ENCODE assay signal across 21 cellular contexts in the genomic region with DNA sequence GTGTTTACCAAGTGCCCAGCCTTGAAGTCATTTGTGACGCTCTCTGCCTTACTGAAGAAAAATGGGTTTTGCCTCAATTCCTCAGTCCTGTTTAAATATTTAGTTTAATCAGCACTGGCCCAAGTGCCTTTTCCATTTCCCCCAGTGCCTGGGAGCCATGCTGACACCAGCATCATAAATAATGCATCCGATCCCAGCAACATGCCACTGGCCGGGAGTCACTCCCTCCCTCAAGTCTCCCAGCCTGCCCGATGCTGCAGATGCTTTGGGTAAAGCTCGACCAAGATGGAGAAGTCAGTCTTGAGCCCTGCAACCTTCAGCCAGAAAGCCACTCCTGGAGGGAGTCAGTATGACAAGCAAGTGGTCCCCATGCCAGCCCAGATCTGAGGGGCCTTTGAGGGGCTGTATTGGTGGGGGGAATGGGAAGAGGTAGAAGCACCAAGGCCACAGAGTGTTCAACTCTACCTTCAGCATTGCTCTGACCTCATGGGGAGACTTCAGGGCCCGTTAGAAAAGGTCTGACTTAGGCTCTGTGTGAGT. TPM values are rescaled to one million over a fixed set of nuclear protein-coding genes. Genes with fewer than 3 reads are reported as not detected.
DNase-seq lines count a peak whose midpoint lies in the region; ATAC-seq, FAIRE-seq and TF ChIP-seq lines count a peak whose summit lies in the region.
"Had no signal": no experiment of that assay in that cellular context is flagged by ENCODE, and none has a peak within 500 bp of the region (broad histone marks: within the 10 kb centered on the region; RNA-seq: fewer than 3 reads in every experiment).

No MANE protein-coding gene starts in this region.

- peaks cover 21% of the 10 kb centered on the region for H3K27me3 Mint-ChIP-seq in GM23338 (ENCODE audit: insufficient read depth, low read depth, poor library complexity)
- no peaks in the 10 kb centered on the region for H3K27me3 Mint-ChIP-seq in mesothelial cell of epicardium (ENCODE audit: low read depth)

- POLR2A ChIA-PET in OCI-LY7 (lab: Charles Lee) (interaction anchor here (3.4 to 5.3 kb wide), 2 partner anchors 10 kb away, joined by 21 to 81 read pairs; no protein-coding TSS in a partner anchor), HepG2 (lab: Yijun Ruan, JAX) (no interaction called here)

- H3K9ac ChIP-seq in HepG2 (ENCODE audit: insufficient read depth, low read depth, low read length) = no peak overlapping the region
- H3K9ac ChIP-seq: BLaER1 treated with 17β-estradiol and CSF1 and Interleukin-3, amounts not matched to agents 10 nM and 100 nM had no signal

- TF ChIP-seq RAD21 in HepG2 (CRISPR knock-in tag; IDR thresholded peaks at IDR 0.05) = no peak

- TF ChIP-seq EP300 in HepG2 (IDR thresholded peaks at IDR 0.05; ENCODE audit: low read depth in 2 of 2, low read length in 2 of 2) = no peak
- TF ChIP-seq EP300 in HepG2 (CRISPR knock-in tag; IDR thresholded peaks at IDR 0.05; ENCODE audit: borderline replicate concordance) = no peak
- TF ChIP-seq EP300 in suprapubic skin (IDR thresholded peaks at IDR 0.05) = no peak

- H3K4me3 ChIP-seq in GM23338 (no peak overlapping the region), OCI-LY7 (ENCODE audit: low read depth, low read length, poor library complexity, severe bottlenecking) (no peak overlapping the region), HepG2 (replicated peaks in 1 of 3; ENCODE audit: insufficient read depth in 1 of 3, low read depth in 2 of 3, low read length in 3 of 3) (no peak overlapping the region), suprapubic skin (no peak overlapping the region)
- H3K4me3 ChIP-seq: BLaER1 treated with 17β-estradiol and CSF1 and Interleukin-3, amounts not matched to agents 10 nM and 100 nM; PC-9 had no signal

- H2AFZ ChIP-seq in GM23338 (peak overlapping the region; percentile 59; the same call in 1 of the 2 replicates), OCI-LY7 (ENCODE audit: low read length) (peak overlapping the region; percentile 23; the same call in 1 of the 2 replicates), HepG2 (ENCODE audit: low read length) (no peak overlapping the region)
- H2AFZ ChIP-seq: PC-9 had no signal

- H3K27ac Mint-ChIP-seq in GM23338 (peak overlapping the region; percentile 33; the same call in 1 of the 2 replicates), mesothelial cell of epicardium (peak overlapping the region; percentile 23)

- H3K4me1 ChIP-seq in GM23338 (ENCODE audit: insufficient read depth) = peaks cover 47% of the 10 kb centered on the region
- peaks cover 70% of the 10 kb centered on the region for H3K4me1 ChIP-seq in OCI-LY7 (ENCODE audit: insufficient read depth, low read length, poor library complexity, severe bottlenecking)
- peaks cover 20% of the 10 kb centered on the region for H3K4me1 ChIP-seq in HepG2 (ENCODE audit: insufficient read depth, low read length)
- no peaks in the 10 kb centered on the region for H3K4me1 ChIP-seq in suprapubic skin
- H3K4me1 ChIP-seq: BLaER1 treated with 17β-estradiol and CSF1 and Interleukin-3, amounts not matched to agents 10 nM and 100 nM had no signal

- H3K9me3 ChIP-seq in OCI-LY7 (ENCODE audit: low read length) (no peaks in the 10 kb centered on the region), HepG2 (ENCODE audit: low read length) (no peaks in the 10 kb centered on the region), suprapubic skin (no peaks in the 10 kb centered on the region)
- H3K9me3 ChIP-seq: BLaER1 treated with 17β-estradiol and CSF1 and Interleukin-3, amounts not matched to agents 10 nM and 100 nM had no signal

- H4K20me1 ChIP-seq in GM23338 (replicated peaks; ENCODE audit: insufficient read depth) = no peaks in the 10 kb centered on the region
- no peaks in the 10 kb centered on the region for H4K20me1 ChIP-seq in OCI-LY7 (ENCODE audit: insufficient read depth, low read length)
- no peaks in the 10 kb centered on the region for H4K20me1 ChIP-seq in HepG2 (ENCODE audit: insufficient read depth, low read length)
- H4K20me1 ChIP-seq: BLaER1 treated with 17β-estradiol and CSF1 and Interleukin-3, amounts not matched to agents 10 nM and 100 nM had no signal

- no peaks in the 10 kb centered on the region for H3K9me3 Mint-ChIP-seq in GM23338
- no peaks in the 10 kb centered on the region for H3K9me3 Mint-ChIP-seq in mesothelial cell of epicardium
- H3K9me3 Mint-ChIP-seq: CD8-positive, alpha-beta memory T cell had no signal

- TF ChIP-seq POLR2A in HepG2 (IDR thresholded peaks at IDR 0.05; ENCODE audit: insufficient read depth in 1 of 2, low read depth in 2 of 2, low read length in 2 of 2) (no peak), suprapubic skin (IDR thresholded peaks at IDR 0.05) (no peak)

- H3K4me3 Mint-ChIP-seq in GM23338 (no peak overlapping the region), mesothelial cell of epicardium (no peak overlapping the region)
- H3K4me3 Mint-ChIP-seq: CD8-positive, alpha-beta memory T cell had no signal

- H3K27ac ChIP-seq in GM23338 (ENCODE audit: low read depth) (no peak overlapping the region), OCI-LY7 (ENCODE audit: low read depth, low read length, poor library complexity, severe bottlenecking) (peak overlapping the region; percentile 19), HepG2 (ENCODE audit: extremely low read length, insufficient read depth, low read length) (no peak overlapping the region), suprapubic skin (no peak overlapping the region)
- H3K27ac ChIP-seq: BLaER1 treated with 17β-estradiol and CSF1 and Interleukin-3, amounts not matched to agents 10 nM and 100 nM; PC-9 had no signal

- H3K27me3 ChIP-seq in GM23338 (ENCODE audit: insufficient read depth) = no peaks in the 10 kb centered on the region
- H3K27me3 ChIP-seq in HepG2 (ENCODE audit: control insufficient read depth in 1 of 2, insufficient read depth in 2 of 2, low read length in 2 of 2) = no peaks in the 10 kb centered on the region
- no peaks in the 10 kb centered on the region for H3K27me3 ChIP-seq in suprapubic skin
- H3K27me3 ChIP-seq: BLaER1 treated with 17β-estradiol and CSF1 and Interleukin-3, amounts not matched to agents 10 nM and 100 nM had no signal

- H3K9me2 ChIP-seq in GM23338 (ENCODE audit: insufficient read depth) = no peaks in the 10 kb centered on the region
- H3K9me2 ChIP-seq in OCI-LY7 (ENCODE audit: insufficient read depth, low read length) = no peaks in the 10 kb centered on the region

- H3K36me3 Mint-ChIP-seq in GM23338 (ENCODE audit: low read depth) (no peaks in the 10 kb centered on the region), mesothelial cell of epicardium (no peaks in the 10 kb centered on the region)

- no peaks in the 10 kb centered on the region for H3K79me2 ChIP-seq in GM23338 (replicated peaks; ENCODE audit: insufficient read depth)
- no peaks in the 10 kb centered on the region for H3K79me2 ChIP-seq in OCI-LY7 (ENCODE audit: insufficient read depth, low read depth, low read length)
- H3K79me2 ChIP-seq in HepG2 (ENCODE audit: insufficient read depth, low read length) = no peaks in the 10 kb centered on the region

- 0 out of 2 replicates have a peak overlapping the region, but pooled peaks have one; percentile 25 for H3K4me2 ChIP-seq in GM23338
- no peak overlapping the region for H3K4me2 ChIP-seq in OCI-LY7 (ENCODE audit: low read length)
- H3K4me2 ChIP-seq in HepG2 (ENCODE audit: low read depth, low read length) = no peak overlapping the region
- H3K4me2 ChIP-seq: BLaER1 treated with 17β-estradiol and CSF1 and Interleukin-3, amounts not matched to agents 10 nM and 100 nM; PC-9 had no signal

- ATAC-seq in GM23338 = no peak
- no peak for ATAC-seq in GM21723 (IDR thresholded peaks at IDR 0.05; ENCODE audit: unreplicated experiment)
- ATAC-seq in HepG2 = no peak
- ATAC-seq in sciatic nerve = no peak

- in situ Hi-C loops in HepG2 (cut with HindIII; ENCODE audit: extremely low pct_ligation_motif_present, low pct_unique_long_range_greater_than_20kb) = no loop called here

- DNase-seq in GM23338 (ENCODE audit: low spot score) (peak; percentile 18), OCI-LY7 (ENCODE audit: low spot score) (no peak), mesothelial cell of epicardium (ENCODE audit: low spot score in 2 of 2, unreplicated experiment in 2 of 2) (no peak), retina (peak; percentile 47), HepG2 (ENCODE audit: low spot score) (no peak), sciatic nerve (ENCODE audit: low spot score) (no peak), suprapubic skin (ENCODE audit: low spot score in 2 of 2) (no peak)
- DNase-seq: CD8-positive, alpha-beta memory T cell; DMS79; KBM-7; NCI-H1417 treated with DMSO at 0.1 percent for 48 hours; NCI-H1930; NCI-H446; NCI-H69; NK-92 treated with Interleukin-12 subunit alpha and Interleukin-12 subunit beta, amount 100 ng/mL, for 24 hours; PC-9 had no signal

- H3K36me3 ChIP-seq in GM23338 (ENCODE audit: insufficient read depth) = no peaks in the 10 kb centered on the region
- no peaks in the 10 kb centered on the region for H3K36me3 ChIP-seq in OCI-LY7 (ENCODE audit: insufficient read depth, low read length)
- H3K36me3 ChIP-seq in HepG2 (replicated peaks in 1 of 2; ENCODE audit: control insufficient read depth in 1 of 2, insufficient read depth in 2 of 2, low read length in 2 of 2) = no peaks in the 10 kb centered on the region
- H3K36me3 ChIP-seq in suprapubic skin = no peaks in the 10 kb centered on the region
- H3K36me3 ChIP-seq: BLaER1 treated with 17β-estradiol and CSF1 and Interleukin-3, amounts not matched to agents 10 nM and 100 nM had no signal

- TF ChIP-seq CTCF in GM23338 (conservative IDR thresholded peaks at IDR 0.05; ENCODE audit: low read depth in 2 of 2) = no peak
- TF ChIP-seq CTCF in OCI-LY7 (conservative IDR thresholded peaks at IDR 0.05; ENCODE audit: low read length) = no peak
- no peak for TF ChIP-seq CTCF in mesothelial cell of epicardium (IDR thresholded peaks at IDR 0.05; ENCODE audit: unreplicated experiment)
- TF ChIP-seq CTCF in HepG2 (CRISPR knock-in tag; IDR thresholded peaks at IDR 0.05) = no peak
- no peak for TF ChIP-seq CTCF in suprapubic skin (IDR thresholded peaks at IDR 0.05)

- H3K4me1 Mint-ChIP-seq in GM23338 (peaks cover 32% of the 10 kb centered on the region), mesothelial cell of epicardium (peaks cover 14% of the 10 kb centered on the region)
- H3K4me1 Mint-ChIP-seq: CD8-positive, alpha-beta memory T cell had no signal

- peaks cover 14% of the 10 kb centered on the region for H3F3A ChIP-seq in GM23338 (replicated peaks; ENCODE audit: low read depth)

- 83% methylated on average over 6 of the region's 6 CpGs for WGBS in HepG2 (ENCODE audit: low lambda C conversion rate)
- WGBS in suprapubic skin = 79% methylated on average over 5 of the region's 6 CpGs

- intact Hi-C loops in OCI-LY7 (cut with micrococcal nuclease; ENCODE audit: unreplicated experiment) (no loop called here), HepG2 (cut with micrococcal nuclease; ENCODE audit: unreplicated experiment) (no loop called here), sciatic nerve (cut with DNase I) (no loop called here)

- CTCF ChIA-PET in OCI-LY7 (lab: Charles Lee; ENCODE audit: unreplicated experiment) (no interaction called here), HepG2 (lab: Yijun Ruan, JAX; ENCODE audit: low intra/inter-chr PET ratio, low total read pairs) (no interaction called here)

- no peak for FAIRE-seq in HepG2 (lab: Jason Lieb, UNC)
- FAIRE-seq: A204.1, D721Med, H54 had no signal

- no TSS peak for BruUV-seq in OCI-LY7 (replicated peaks; lab: Mats Ljungman, UMichigan)
- BruUV-seq in HepG2 (replicated peaks; lab: Mats Ljungman, UMichigan) = no TSS peak

RNA-seq across cellular contexts. Expression of gene MTA3, which starts 12.0 kb away (rescaled TPM):
- total RNA-seq in GM23338 (2014; rRNA removed; shearing (Covaris generic)) = 145 and 162 TPM in 2 replicates
- polyA plus RNA-seq in GM23338 (2016; fragmentation: Nextera tagmentation; extraction: Ambion mirVana) = 202 and 208 TPM in 2 replicates
- 66.7 and 72.7 TPM in 2 replicates for total RNA-seq in OCI-LY7 (2014; rRNA removed; shearing (Covaris generic))
- 183 and 205 TPM in 2 replicates for total RNA-seq in OCI-LY7 (2022)
- total RNA-seq in mesothelial cell of epicardium = 97.1 to 107 TPM (median 106 TPM) in 3 replicates
- 48.8 and 57.6 TPM in 2 replicates for total RNA-seq in HepG2 (2016; rRNA removed; fragmentation: Illumina TruSeq; extraction: Trizol)
- 39.9 and 45.9 TPM in 2 replicates for total RNA-seq in HepG2 (2016; cell fraction: cytosol; rRNA removed; fragmentation: Illumina TruSeq; extraction: Trizol; ENCODE audit: low read depth)
- 47.0 and 59.0 TPM in 2 replicates for total RNA-seq in HepG2 (2016; cell fraction: insoluble cytoplasmic fraction; rRNA removed; fragmentation: Illumina TruSeq; extraction: Trizol)
- 58.3 and 61.7 TPM in 2 replicates for total RNA-seq in HepG2 (2016; cell fraction: membrane; rRNA removed; fragmentation: Illumina TruSeq; extraction: Trizol)
- total RNA-seq in HepG2 (2016; cell fraction: nucleus; rRNA removed; fragmentation: Illumina TruSeq; extraction: Trizol) = 43.8 and 50.9 TPM in 2 replicates
- polyA plus RNA-seq in HepG2 (2011; rRNA removed) = 63.9 and 77.8 TPM in 2 replicates
- 54.2 and 69.3 TPM in 2 replicates for polyA plus RNA-seq in HepG2 (2011; cell fraction: cytosol; rRNA removed)
- polyA plus RNA-seq in HepG2 (2011; cell fraction: nucleus; rRNA removed) = 41.4 and 43.8 TPM in 2 replicates
- 63.9 and 78.6 TPM in 2 replicates for polyA plus RNA-seq in HepG2 (2012)
- polyA plus RNA-seq in HepG2 (2016; cell fraction: cytosol; fragmentation: Illumina TruSeq; extraction: Trizol; ENCODE audit: low read depth) = 42.6 and 42.8 TPM in 2 replicates
- 97.1 and 99.3 TPM in 2 replicates for polyA plus RNA-seq in HepG2 (2016; cell fraction: insoluble cytoplasmic fraction; fragmentation: Illumina TruSeq; extraction: Trizol; ENCODE audit: low read depth)
- polyA plus RNA-seq in HepG2 (2016; cell fraction: membrane; fragmentation: Illumina TruSeq; extraction: Trizol; ENCODE audit: low read depth) = 64.5 and 75.8 TPM in 2 replicates
- 77.8 and 83.9 TPM in 2 replicates for polyA plus RNA-seq in HepG2 (2016; cell fraction: nucleus; fragmentation: Illumina TruSeq; extraction: Trizol; ENCODE audit: insufficient read depth, low read depth)
- 12.5 and 38.7 TPM in 2 replicates for polyA minus RNA-seq in HepG2 (2011; rRNA and poly(A)+ RNA removed; ENCODE audit: low replicate concordance)
- polyA minus RNA-seq in HepG2 (2011; cell fraction: cytosol; rRNA and poly(A)+ RNA removed) = 31.0 and 41.1 TPM in 2 replicates
- 85.1 and 103 TPM in 2 replicates for polyA minus RNA-seq in HepG2 (2011; cell fraction: nucleus; rRNA and poly(A)+ RNA removed)
- 59.6 TPM for total RNA-seq in sciatic nerve
- total RNA-seq in suprapubic skin = 10 to 100 TPM; 29.6 to 81.9 (median 30.3) TPM

Comparison
In these comparisons a context has a peak if more than half of its experiments do, and no peak if none do; other contexts are left out.
1. DNase-seq: peak in GM23338 (single experiment) and retina (single experiment); none in OCI-LY7 (single experiment), mesothelial cell of epicardium (0 of 2), HepG2 (single experiment), sciatic nerve (single experiment) and suprapubic skin (0 of 2).